Comparison of ENCODE assay signal across 6 cellular contexts in genomic region chr3:149892371-149892770, GRCh38.
"Had no signal": no experiment of that assay in that cellular context is flagged by ENCODE, and none has a peak within 500 bp of the region (broad histone marks: within the 10 kb centered on the region; RNA-seq: fewer than 3 reads in every experiment).

No MANE protein-coding gene starts in this region.

- ATAC-seq: GM23338, HepG2 had no signal

- H3K4me2 ChIP-seq: GM23338 had no signal

- DNase-seq: H9, HCEC 1CT, KBM-7 had no signal

- H2AFZ ChIP-seq: GM23338 had no signal

- H3K4me3 ChIP-seq: GM23338 had no signal

- H3K27ac ChIP-seq: HL-60 had no signal
